9 cellular contexts compared by ENCODE assay signal in genomic region chr2:18521084-18521483, GRCh38.
"Had no signal": no experiment of that assay in that cellular context is flagged by ENCODE, and none has a peak within 500 bp of the region (broad histone marks: within the 10 kb centered on the region; RNA-seq: fewer than 3 reads in every experiment).

No MANE protein-coding gene starts in this region.

- H3K36me3 Mint-ChIP-seq: activated naive CD4-positive, alpha-beta T cell treated with anti-CD3 and anti-CD28 coated beads, Interleukin-2, amount 10 ng/mL, durations not matched to agents 7 days and 5 days; WTC11 had no signal

- H3K9me3 Mint-ChIP-seq: activated CD4-positive, alpha-beta T cell treated with anti-CD3 and anti-CD28 coated beads, Interleukin-2, amount 10 ng/mL, durations not matched to agents 24 days and 14 days; activated naive CD4-positive, alpha-beta T cell treated with anti-CD3 and anti-CD28 coated beads, Interleukin-2, amount 10 ng/mL, durations not matched to agents 7 days and 5 days; activated T-helper 17 cell treated with anti-CD3 and anti-CD28 coated beads, Interleukin-2, amount 50 U/mL, for 72 hours; WTC11 had no signal

- H3K27ac ChIP-seq: adrenal gland, epithelial cell of prostate, SK-N-MC had no signal

- H3K4me3 Mint-ChIP-seq: activated CD4-positive, alpha-beta T cell treated with anti-CD3 and anti-CD28 coated beads, Interleukin-2, amount 10 ng/mL, durations not matched to agents 24 days and 14 days; activated naive CD4-positive, alpha-beta T cell treated with anti-CD3 and anti-CD28 coated beads, Interleukin-2, amount 10 ng/mL, durations not matched to agents 7 days and 5 days; activated T-helper 17 cell treated with anti-CD3 and anti-CD28 coated beads, Interleukin-2, amount 50 U/mL, for 72 hours; WTC11 had no signal

- DNase-seq: cortex of kidney had no signal

- H3K27ac Mint-ChIP-seq: activated CD4-positive, alpha-beta T cell treated with anti-CD3 and anti-CD28 coated beads, Interleukin-2, amount 10 ng/mL, durations not matched to agents 24 days and 14 days; activated naive CD4-positive, alpha-beta T cell treated with anti-CD3 and anti-CD28 coated beads, Interleukin-2, amount 10 ng/mL, durations not matched to agents 7 days and 5 days; activated T-helper 17 cell treated with anti-CD3 and anti-CD28 coated beads, Interleukin-2, amount 50 U/mL, for 72 hours; WTC11 had no signal

- H3K9me3 ChIP-seq: adrenal gland, suprapubic skin had no signal

- H3K4me3 ChIP-seq: adrenal gland, SK-N-MC, suprapubic skin had no signal

- H3K36me3 ChIP-seq: adrenal gland, suprapubic skin had no signal

- H3K27me3 ChIP-seq: adrenal gland, suprapubic skin had no signal

- H3K4me1 Mint-ChIP-seq: activated CD4-positive, alpha-beta T cell treated with anti-CD3 and anti-CD28 coated beads, Interleukin-2, amount 10 ng/mL, durations not matched to agents 24 days and 14 days; activated naive CD4-positive, alpha-beta T cell treated with anti-CD3 and anti-CD28 coated beads, Interleukin-2, amount 10 ng/mL, durations not matched to agents 7 days and 5 days; activated T-helper 17 cell treated with anti-CD3 and anti-CD28 coated beads, Interleukin-2, amount 50 U/mL, for 72 hours had no signal
